In the genomic region with DNA sequence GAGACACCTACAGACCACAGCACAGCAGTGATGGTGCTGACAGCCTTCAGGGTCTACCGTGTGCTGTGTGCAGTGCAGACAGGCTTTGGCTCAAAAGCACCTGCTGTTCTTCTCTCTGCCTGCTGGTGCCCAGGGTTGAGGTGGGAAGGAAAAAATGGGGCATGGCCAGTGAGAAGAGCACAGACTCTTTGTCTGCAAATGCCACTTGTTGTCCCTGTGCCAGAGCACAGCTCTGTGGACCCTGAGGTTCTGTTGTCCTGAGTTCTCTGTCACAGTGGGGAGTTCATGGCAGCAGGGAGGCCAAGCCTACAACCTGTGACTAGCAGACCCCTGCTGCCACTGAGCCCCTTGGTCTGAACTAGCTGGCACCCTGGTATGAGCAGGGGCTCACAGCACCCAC, we compare ENCODE assay signal across 36 cellular contexts.
"Had no signal": no experiment of that assay in that cellular context is flagged by ENCODE, and none has a peak within 500 bp of the region (broad histone marks: within the 10 kb centered on the region; RNA-seq: fewer than 3 reads in every experiment).

No MANE protein-coding gene starts in this region.

- H3K27ac Mint-ChIP-seq: activated CD4-positive, alpha-beta memory T cell treated with anti-CD3 and anti-CD28 coated beads, Interleukin-2, amount 10 ng/mL, durations not matched to agents 7 days and 5 days; activated CD8-positive, alpha-beta memory T cell treated with anti-CD3 and anti-CD28 coated beads, Interleukin-2, amount 10 ng/mL, durations not matched to agents 7 days and 5 days; activated naive CD8-positive, alpha-beta T cell treated with anti-CD3 and anti-CD28 coated beads for 36 hours had no signal

- H3K4me1 Mint-ChIP-seq: activated CD4-positive, alpha-beta memory T cell treated with anti-CD3 and anti-CD28 coated beads, Interleukin-2, amount 10 ng/mL, durations not matched to agents 7 days and 5 days; activated CD8-positive, alpha-beta memory T cell treated with anti-CD3 and anti-CD28 coated beads, Interleukin-2, amount 10 ng/mL, durations not matched to agents 7 days and 5 days; activated naive CD8-positive, alpha-beta T cell treated with anti-CD3 and anti-CD28 coated beads for 36 hours; central memory CD8-positive, alpha-beta T cell had no signal

- H3K27me3 Mint-ChIP-seq: activated CD4-positive, alpha-beta memory T cell treated with anti-CD3 and anti-CD28 coated beads, Interleukin-2, amount 10 ng/mL, durations not matched to agents 7 days and 5 days; activated CD8-positive, alpha-beta memory T cell treated with anti-CD3 and anti-CD28 coated beads, Interleukin-2, amount 10 ng/mL, durations not matched to agents 7 days and 5 days had no signal

- H3K4me1 ChIP-seq: Peyer's patch had no signal

- H3K4me3 Mint-ChIP-seq: activated CD4-positive, alpha-beta memory T cell treated with anti-CD3 and anti-CD28 coated beads, Interleukin-2, amount 10 ng/mL, durations not matched to agents 7 days and 5 days; activated CD8-positive, alpha-beta memory T cell treated with anti-CD3 and anti-CD28 coated beads, Interleukin-2, amount 10 ng/mL, durations not matched to agents 7 days and 5 days; activated naive CD8-positive, alpha-beta T cell treated with anti-CD3 and anti-CD28 coated beads for 36 hours; central memory CD8-positive, alpha-beta T cell had no signal

- H3K9me3 ChIP-seq: Peyer's patch had no signal

- H3K27me3 ChIP-seq: brain microvascular endothelial cell, cardiac muscle cell, Peyer's patch had no signal

- H3K36me3 Mint-ChIP-seq: activated CD8-positive, alpha-beta memory T cell treated with anti-CD3 and anti-CD28 coated beads, Interleukin-2, amount 10 ng/mL, durations not matched to agents 7 days and 5 days; activated naive CD8-positive, alpha-beta T cell treated with anti-CD3 and anti-CD28 coated beads for 36 hours had no signal

- H3K4me3 ChIP-seq: cardiac muscle cell, Peyer's patch had no signal

- ATAC-seq: activated CD8-positive, alpha-beta memory T cell treated with anti-CD3 and anti-CD28 coated beads, Interleukin-2, amount 10 ng/mL, durations not matched to agents 7 days and 5 days; Right ventricle myocardium inferior had no signal

- H3K27ac ChIP-seq: brain microvascular endothelial cell, cardiac muscle cell, KMS-11, Peyer's patch, RWPE1, WERI-Rb-1 had no signal

- H3K9me3 Mint-ChIP-seq: activated CD4-positive, alpha-beta memory T cell treated with anti-CD3 and anti-CD28 coated beads, Interleukin-2, amount 10 ng/mL, durations not matched to agents 7 days and 5 days; activated naive CD8-positive, alpha-beta T cell treated with anti-CD3 and anti-CD28 coated beads for 36 hours had no signal

- H3K36me3 ChIP-seq: brain microvascular endothelial cell, cardiac muscle cell, Peyer's patch, WERI-Rb-1 had no signal

- DNase-seq: activated CD4-positive, alpha-beta memory T cell treated with anti-CD3 and anti-CD28 coated beads, Interleukin-2, amount 10 ng/mL, durations not matched to agents 7 days and 5 days; activated CD4-positive, alpha-beta T cell treated with anti-CD3 and anti-CD28 coated beads for 1 hour; activated CD4-positive, alpha-beta T cell treated with anti-CD3 and anti-CD28 coated beads for 48 hours; activated CD4-positive, CD25-positive, alpha-beta regulatory T cell; activated CD8-positive, alpha-beta memory T cell treated with anti-CD3 and anti-CD28 coated beads for 24 hours; activated CD8-positive, alpha-beta memory T cell treated with anti-CD3 and anti-CD28 coated beads, Interleukin-2, amount 10 ng/mL, durations not matched to agents 7 days and 5 days; activated CD8-positive, alpha-beta memory T cell treated with anti-CD3 and anti-CD28 coated beads, Interleukin-2, amount 50 U/mL, for 48 hours; activated effector memory CD4-positive, alpha-beta T cell treated with Interleukin-2 at 50 U/mL for 16 hours; activated naive CD4-positive, alpha-beta T cell; activated naive CD4-positive, alpha-beta T cell treated with anti-CD3 and anti-CD28 coated beads, Interleukin-2, amount 50 U/mL, for 16 hours; activated naive CD8-positive, alpha-beta T cell treated with anti-CD3 and anti-CD28 coated beads for 36 hours; activated T-cell treated with anti-CD3 and anti-CD28 coated beads, Interleukin-2, amount 50 U/mL, for 48 hours; amniotic stem cell; aorta; brain microvascular endothelial cell; NCI-H1105; NCI-H1417 treated with DMSO at 0.1 percent for 48 hours; NCI-H187 treated with DMSO at 0.1 percent for 48 hours; NCI-H2081; NCI-H2171 treated with DMSO at 0.1 percent for 48 hours; NCI-H2227 treated with DMSO at 0.1 percent for 48 hours; NCI-H446; NCI-H510A treated with DMSO at 0.1 percent for 48 hours; NCI-H69; NCI-H82; Peyer's patch; SW 1271; T-helper 1 cell; T-helper 2 cell; T-helper 9 cell; WERI-Rb-1 had no signal
